27 cellular contexts compared by ENCODE assay signal in the genomic region with DNA sequence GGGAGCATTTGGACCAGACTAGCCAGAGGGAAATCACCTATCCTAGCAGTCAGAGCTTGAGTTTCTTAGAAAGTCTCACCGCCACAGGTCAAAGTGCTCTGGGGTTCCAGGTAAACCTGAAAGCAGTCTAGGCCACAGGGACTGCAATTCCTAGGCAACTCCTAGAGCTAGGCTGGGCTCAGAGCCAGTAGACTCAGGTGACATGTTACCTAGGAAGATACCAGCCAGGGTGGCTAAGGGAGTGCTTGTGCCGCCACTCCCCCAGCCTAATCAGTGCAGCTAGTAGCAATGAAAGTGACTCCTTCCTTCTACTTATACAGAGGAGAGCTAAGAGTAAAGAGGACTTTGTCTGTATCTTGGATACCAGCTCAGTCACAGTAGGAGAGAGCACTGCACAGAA.
"Had no signal": no experiment of that assay in that cellular context is flagged by ENCODE, and none has a peak within 500 bp of the region (broad histone marks: within the 10 kb centered on the region; RNA-seq: fewer than 3 reads in every experiment).

No MANE protein-coding gene starts in this region.

- H3K36me3 ChIP-seq: adrenal gland had no signal

- ATAC-seq: activated T-helper 17 cell treated with anti-CD3 and anti-CD28 coated beads, Interleukin-2, amount 50 U/mL, for 72 hours; T-cell had no signal

- FAIRE-seq: TTC549 had no signal

- H3K4me1 ChIP-seq: adrenal gland had no signal

- H3K27me3 ChIP-seq: adrenal gland had no signal

- DNase-seq: activated B cell treated with CpG ODN at 0.5 μM for 24 hours; activated CD4-positive, alpha-beta T cell treated with anti-CD3 and anti-CD28 coated beads for 1 hour; activated CD4-positive, alpha-beta T cell treated with anti-CD3 and anti-CD28 coated beads, Interleukin-2, amount 10 ng/mL, durations not matched to agents 24 days and 14 days; activated CD4-positive, alpha-beta T cell treated with anti-CD3 and anti-CD28 coated beads, Interleukin-2, amount 50 U/mL, for 48 hours; activated CD8-positive, alpha-beta memory T cell treated with anti-CD3 and anti-CD28 coated beads for 24 hours; activated gamma-delta T cell; activated naive CD4-positive, alpha-beta T cell treated with anti-CD3 and anti-CD28 coated beads, Interleukin-2, amount 50 U/mL, for 16 hours; activated naive CD8-positive, alpha-beta T cell treated with anti-CD3 and anti-CD28 coated beads, Interleukin-2, amount 10 ng/mL, durations not matched to agents 7 days and 5 days; activated T-cell treated with anti-CD3 and anti-CD28 coated beads for 4 hours; activated T-cell treated with anti-CD3 and anti-CD28 coated beads, Interleukin-2, amount 50 U/mL, for 48 hours; adrenal gland; anterior cingulate cortex; central memory CD4-positive, alpha-beta T cell; NCI-H1092; NCI-H1417; NCI-H1930; NCI-H510A treated with DMSO at 0.1 percent for 48 hours; NCI-H69; NK-92 treated with Interleukin-12 subunit alpha and Interleukin-12 subunit beta, amount 100 ng/mL, for 24 hours; OCI-M1; SIG-M5; T-cell; T-helper 2 cell; T1000 had no signal

- H3K27ac ChIP-seq: adrenal gland, KMS-11 had no signal

- H3K4me3 ChIP-seq: adrenal gland had no signal

- H3K9me3 ChIP-seq: adrenal gland had no signal
